Comparison of ENCODE assay signal across 36 cellular contexts in the genomic region with DNA sequence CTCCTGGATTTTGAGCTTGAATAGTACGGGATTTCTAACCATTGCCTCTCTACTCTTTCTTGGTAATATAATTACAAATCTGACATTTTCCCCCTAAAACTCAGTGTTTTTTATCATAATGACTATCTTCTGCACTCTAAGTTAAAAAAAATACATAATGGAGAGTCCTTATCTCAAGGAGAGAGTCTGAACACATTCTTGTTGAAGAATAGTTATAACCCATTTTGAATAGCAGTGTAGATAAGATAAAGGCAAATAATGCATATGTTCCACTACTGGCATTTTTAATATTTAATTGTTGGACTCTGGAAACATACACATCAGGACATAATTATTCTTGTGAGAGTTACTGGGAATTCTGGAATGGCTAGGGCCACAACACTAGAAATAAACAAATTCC.
"Had no signal": no experiment of that assay in that cellular context is flagged by ENCODE, and none has a peak within 500 bp of the region (broad histone marks: within the 10 kb centered on the region; RNA-seq: fewer than 3 reads in every experiment).

No MANE protein-coding gene starts in this region.

- H3K36me3 ChIP-seq: MG63 had no signal

- H3K27ac ChIP-seq: KMS-11 had no signal

- H3K9ac ChIP-seq: KMS-11 had no signal

- H3K4me2 ChIP-seq: KMS-11 had no signal

- H3K4me3 ChIP-seq: MG63 had no signal

- DNase-seq: Karpas-422, Kasumi-1, KBM-7, KG1, MG63, MM.1S, MV-4-11, NCI-H1048, NCI-H1092, NCI-H1092 treated with DMSO at 0.1 percent for 48 hours, NCI-H1105, NCI-H1105 treated with DMSO at 0.1 percent for 48 hours, NCI-H1417, NCI-H1417 treated with DMSO at 0.1 percent for 48 hours, NCI-H1436, NCI-H1436 treated with DMSO at 0.1 percent for 48 hours, NCI-H146, NCI-H1694, NCI-H1694 treated with DMSO at 0.1 percent for 48 hours, NCI-H187, NCI-H187 treated with DMSO at 0.1 percent for 48 hours, NCI-H1930, NCI-H2029, NCI-H2029 treated with DMSO at 0.1 percent for 48 hours, NCI-H2081, NCI-H2081 treated with DMSO at 0.1 percent for 48 hours, NCI-H2107, NCI-H2171, NCI-H2171 treated with DMSO at 0.1 percent for 48 hours, NCI-H2227 treated with DMSO at 0.1 percent for 48 hours, NCI-H226, NCI-H345, NCI-H446, NCI-H446 treated with DMSO at 0.1 percent for 48 hours, NCI-H510A had no signal

- H3K9me3 ChIP-seq: MG63 had no signal

- H3K27me3 ChIP-seq: MG63 had no signal
